18 cellular contexts compared by ENCODE assay signal in the genomic region with DNA sequence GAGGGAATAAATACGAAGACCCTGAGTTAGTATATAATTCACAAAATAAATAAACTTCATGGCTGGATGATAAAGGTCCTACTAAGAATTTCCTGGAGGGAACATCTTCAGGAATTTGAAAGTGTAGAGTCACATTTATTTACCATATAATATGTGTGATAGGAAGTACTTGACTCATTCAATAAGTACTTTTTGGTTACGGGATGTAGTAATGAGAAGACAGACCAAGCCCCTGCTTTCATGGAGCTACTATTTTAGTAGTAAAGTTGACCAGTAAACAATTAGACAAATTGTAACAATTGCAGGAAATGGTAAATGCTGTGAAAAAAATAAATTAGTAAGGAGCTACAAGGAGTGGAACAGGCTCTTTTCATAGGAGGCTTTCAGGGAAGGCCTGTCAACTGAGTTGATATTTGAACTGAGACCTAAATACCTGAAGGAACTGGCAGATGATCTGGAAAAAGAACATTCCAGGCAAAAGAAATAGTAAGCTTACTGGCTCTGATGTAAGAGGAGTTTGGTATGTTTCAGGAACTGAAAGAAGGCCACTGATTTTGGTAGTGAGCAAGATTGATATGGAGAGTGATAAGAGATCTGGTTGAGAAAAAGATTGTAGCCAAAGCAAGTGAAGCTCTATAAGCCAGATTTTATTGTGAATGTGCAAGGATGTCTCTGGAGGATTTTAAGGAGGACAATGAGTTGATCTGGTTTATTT. TPM values are rescaled to one million over a fixed set of nuclear protein-coding genes. Genes with fewer than 3 reads are reported as not detected.
DNase-seq lines count a peak whose midpoint lies in the region; ATAC-seq and TF ChIP-seq lines count a peak whose summit lies in the region.
"Had no signal": no experiment of that assay in that cellular context is flagged by ENCODE, and none has a peak within 500 bp of the region (broad histone marks: within the 10 kb centered on the region; RNA-seq: fewer than 3 reads in every experiment).

No MANE protein-coding gene starts in this region.

- TF ChIP-seq POLR2A in adrenal gland (IDR thresholded peaks at IDR 0.05), result peak in 1 of 2 donors; percentile 8
- TF ChIP-seq POLR2A in gastroesophageal sphincter (IDR thresholded peaks at IDR 0.05), result no peak

- no peak for TF ChIP-seq EP300 in gastroesophageal sphincter (IDR thresholded peaks at IDR 0.05)

- H3K27me3 Mint-ChIP-seq in osteocyte (ENCODE audit: unreplicated experiment), result no peaks in the 10 kb centered on the region
- H3K27me3 Mint-ChIP-seq: activated naive CD8-positive, alpha-beta T cell; stimulated activated naive CD8-positive, alpha-beta T cell treated with anti-CD3 and anti-CD28 coated beads, Interleukin-15, amount 100 ng/mL, for 72 hours; T-cell had no signal

- H3K36me3 Mint-ChIP-seq in osteocyte (ENCODE audit: unreplicated experiment), result peaks cover 21% of the 10 kb centered on the region

- WGBS in adrenal gland, 4 donors, result 76 to 84% (median 79%) methylated on average over 2 of the region's 2 CpGs
- WGBS in gastroesophageal sphincter (ENCODE audit: low coverage in 1 of 2), 2 donors, result 73 to 87% methylated on average over 2 of the region's 2 CpGs
- WGBS in aorta, 2 donors, result 86 to 88% methylated on average over 2 of the region's 2 CpGs

- H3K4me1 ChIP-seq in left ventricle myocardium inferior, result peaks cover 50% of the 10 kb centered on the region
- peaks cover 9 to 45% of the 10 kb centered on the region in 2 donors for H3K4me1 ChIP-seq in adrenal gland (replicated peaks in 1 of 2)
- peaks cover 9 to 52% (median 12%) of the 10 kb centered on the region in 3 donors for H3K4me1 ChIP-seq in gastroesophageal sphincter
- H3K4me1 ChIP-seq in aorta (ENCODE audit: control insufficient read depth in 1 of 2, insufficient read depth in 2 of 2, low read length in 2 of 2), result peaks cover 0 to 5% of the 10 kb centered on the region in 2 donors

- H3K9me3 ChIP-seq in left ventricle myocardium inferior (replicated peaks) (no peaks in the 10 kb centered on the region), adrenal gland (replicated peaks in 1 of 3) (no peaks in the 10 kb centered on the region), gastroesophageal sphincter (no peaks in the 10 kb centered on the region), aorta (ENCODE audit: control insufficient read depth, low read length) (no peaks in the 10 kb centered on the region)

- no peak overlapping the region for H3K4me3 ChIP-seq in left ventricle myocardium inferior
- H3K4me3 ChIP-seq in adrenal gland, result no peak overlapping the region
- H3K4me3 ChIP-seq in gastroesophageal sphincter, result no peak overlapping the region
- H3K4me3 ChIP-seq in aorta (ENCODE audit: low read length in 2 of 2), result no peak overlapping the region
- H3K4me3 ChIP-seq: K562 had no signal

- intact Hi-C loops in left ventricle myocardium inferior (cut with micrococcal nuclease), result no loop called here
- intact Hi-C loops in cardiac septum (cut with DNase I), result loop anchor here (5.0 kb wide), 1 partner anchor 38 kb away; the partner anchor contains the start of gene CAMSAP2
- intact Hi-C loops in adrenal gland (cut with DNase I), result no loop called here
- intact Hi-C loops in aorta (cut with DNase I), result no loop called here

- peaks cover 18% of the 10 kb centered on the region for H3K4me1 Mint-ChIP-seq in osteocyte (ENCODE audit: unreplicated experiment)
- H3K4me1 Mint-ChIP-seq: T-cell had no signal

- ATAC-seq in gastroesophageal sphincter (peak; percentile 61), aorta (ENCODE audit: low FRiP score) (no peak), GM18520 (IDR thresholded peaks at IDR 0.05; ENCODE audit: unreplicated experiment) (no peak), HG03565 (IDR thresholded peaks at IDR 0.05; ENCODE audit: unreplicated experiment) (no peak)
- ATAC-seq: K562; stimulated activated naive CD8-positive, alpha-beta T cell treated with anti-CD3 and anti-CD28 coated beads, Interleukin-15, amount 100 ng/mL, for 72 hours; T-cell had no signal

- H3K27me3 ChIP-seq in left ventricle myocardium inferior (ENCODE audit: low read depth), result no peaks in the 10 kb centered on the region
- no peaks in the 10 kb centered on the region for H3K27me3 ChIP-seq in adrenal gland
- no peaks in the 10 kb centered on the region for H3K27me3 ChIP-seq in gastroesophageal sphincter
- H3K27me3 ChIP-seq in aorta (ENCODE audit: control insufficient read depth in 1 of 2, insufficient read depth in 2 of 2, low read length in 1 of 2), result no peaks in the 10 kb centered on the region

- no peak for DNase-seq in left ventricle myocardium inferior
- DNase-seq in cardiac septum (ENCODE audit: low spot score), result no peak
- no peak for DNase-seq in adrenal gland
- no peak for DNase-seq in aorta
- DNase-seq in osteocyte (ENCODE audit: extremely low spot score, unreplicated experiment), result no peak
- DNase-seq: activated CD4-positive, CD25-positive, alpha-beta regulatory T cell treated with anti-CD3 and anti-CD28 coated beads, Interleukin-2, amount 50 U/mL, for 72 hours; activated T-cell treated with anti-CD3 and anti-CD28 coated beads for 4 hours; mesendoderm; NCI-H1436 treated with DMSO at 0.1 percent for 48 hours; NCI-H446; stimulated activated naive CD8-positive, alpha-beta T cell treated with anti-CD3 and anti-CD28 coated beads, Interleukin-15, amount 100 ng/mL, for 72 hours; T-cell had no signal

- H3K27ac Mint-ChIP-seq in osteocyte (ENCODE audit: unreplicated experiment), result no peak overlapping the region
- H3K27ac Mint-ChIP-seq: activated naive CD8-positive, alpha-beta T cell; dendritic cell treated with granulocyte-macrophage colony-stimulating factor and Interleukin-4, amounts not matched to agents 40 ng/mL and 50 ng/mL, for 4 days; T-cell had no signal

- peak overlapping the region; percentile 39 for H3K27ac ChIP-seq in left ventricle myocardium inferior (replicated peaks)
- H3K27ac ChIP-seq in adrenal gland, result peak overlapping the region; percentile 68 to 80 (median 78)
- peak overlapping the region; percentile 52 to 71 (median 68) for H3K27ac ChIP-seq in gastroesophageal sphincter
- H3K27ac ChIP-seq in aorta (ENCODE audit: low read depth in 1 of 2, low read length in 2 of 2), result peak overlapping the region; percentile 6 to 43

- no peaks in the 10 kb centered on the region for H3K9me3 Mint-ChIP-seq in osteocyte (ENCODE audit: unreplicated experiment)
- H3K9me3 Mint-ChIP-seq: dendritic cell treated with granulocyte-macrophage colony-stimulating factor and Interleukin-4, amounts not matched to agents 40 ng/mL and 50 ng/mL, for 4 days; stimulated activated naive CD8-positive, alpha-beta T cell treated with anti-CD3 and anti-CD28 coated beads, Interleukin-15, amount 100 ng/mL, for 72 hours; T-cell had no signal

- no peak for TF ChIP-seq CTCF in left ventricle myocardium inferior (IDR thresholded peaks at IDR 0.05; ENCODE audit: borderline replicate concordance)
- no peak for TF ChIP-seq CTCF in adrenal gland (IDR thresholded peaks at IDR 0.05)
- TF ChIP-seq CTCF in gastroesophageal sphincter (IDR thresholded peaks at IDR 0.05), result no peak
- TF ChIP-seq CTCF in osteocyte (IDR thresholded peaks at IDR 0.05), result no peak

- H3K4me3 Mint-ChIP-seq in osteocyte (ENCODE audit: unreplicated experiment), result no peak overlapping the region
- H3K4me3 Mint-ChIP-seq: activated naive CD8-positive, alpha-beta T cell; dendritic cell treated with granulocyte-macrophage colony-stimulating factor and Interleukin-4, amounts not matched to agents 40 ng/mL and 50 ng/mL, for 4 days; stimulated activated naive CD8-positive, alpha-beta T cell treated with anti-CD3 and anti-CD28 coated beads, Interleukin-15, amount 100 ng/mL, for 72 hours; T-cell had no signal

- H3K36me3 ChIP-seq in left ventricle myocardium inferior (peaks cover 3% of the 10 kb centered on the region), adrenal gland (replicated peaks in 1 of 2) (peaks cover 0 to 3% of the 10 kb centered on the region in 2 donors), gastroesophageal sphincter (peaks cover 0 to 18% of the 10 kb centered on the region in 2 donors), aorta (ENCODE audit: control insufficient read depth in 1 of 2, insufficient read depth in 2 of 2, low read length in 1 of 2) (no peaks in the 10 kb centered on the region)

RNA-seq across cellular contexts. Expression of gene CAMSAP2, which starts 36.2 kb away (rescaled TPM):
- total RNA-seq in left ventricle myocardium inferior (34.1 TPM), cardiac septum (37.9 TPM), adrenal gland (10 to 100 TPM; 22.3 to 62.6 (median 33.0) TPM), gastroesophageal sphincter (10 to 100 TPM; 37.8 to 47.4 (median 46.0) TPM), aorta (10 to 100 TPM; 46.9 to 51.9 TPM), osteocyte (44.7 and 47.8 TPM in 2 replicates)
- polyA plus RNA-seq in adrenal gland (10 to 100 TPM; 22.6 to 35.6 (median 24.2) TPM), aorta (10 to 100 TPM; 10.1 to 16.8 TPM)

Comparison
In these comparisons a context has a peak if more than half of its experiments do, and no peak if none do; other contexts are left out.
1. H3K27ac ChIP-seq: peak in every context shown above with its lines; median percentile 78 in adrenal gland; 68 in gastroesophageal sphincter; 39 in left ventricle myocardium inferior; 24 in aorta.